Comparison of ENCODE assay signal across 8 cellular contexts in genomic region chr12:113174461-113175384, GRCh38. TPM values are rescaled to one million over a fixed set of nuclear protein-coding genes. Genes with fewer than 3 reads are reported as not detected.
DNase-seq lines count a peak whose midpoint lies in the region; ATAC-seq and TF ChIP-seq lines count a peak whose summit lies in the region.

No MANE protein-coding gene starts in this region.

- peaks cover 96% of the 10 kb centered on the region for H3K36me3 Mint-ChIP-seq in MCF 10A (ENCODE audit: insufficient read depth, unreplicated experiment)

- no peak overlapping the region for H3K4me3 Mint-ChIP-seq in MCF 10A (ENCODE audit: unreplicated experiment)

- no peaks in the 10 kb centered on the region for H3K79me2 ChIP-seq in KMS-11 (ENCODE audit: insufficient read depth, low read depth)

- no TSS peak for BruUV-seq in MCF 10A (replicated peaks; lab: Mats Ljungman, UMichigan)

- H3K9me3 Mint-ChIP-seq in MCF 10A (ENCODE audit: unreplicated experiment): no peaks in the 10 kb centered on the region

- peaks cover 5% of the 10 kb centered on the region for H3K4me1 Mint-ChIP-seq in MCF 10A (ENCODE audit: insufficient read depth, unreplicated experiment)

- intact Hi-C loops in MCF 10A (cut with micrococcal nuclease): loop anchor here (1.0 kb wide), 2 partner anchors 126 to 181 kb away; no protein-coding TSS in a partner anchor

- peaks cover 6% of the 10 kb centered on the region; the same call in 1 of the 2 replicates for H3K36me3 ChIP-seq in KMS-11 (ENCODE audit: insufficient read depth)
- peaks cover 21% of the 10 kb centered on the region for H3K36me3 ChIP-seq in kidney epithelial cell (ENCODE audit: control insufficient read depth, insufficient read depth, low read length)

- H3K9ac ChIP-seq in KMS-11: no peak overlapping the region

- no peaks in the 10 kb centered on the region for H3K27me3 Mint-ChIP-seq in MCF 10A (ENCODE audit: insufficient read depth, unreplicated experiment)

- TF ChIP-seq CTCF in KMS-11 (conservative IDR thresholded peaks at IDR 0.05; ENCODE audit: low read depth, low read length): peak; percentile 88
- TF ChIP-seq CTCF in VCaP (conservative IDR thresholded peaks at IDR 0.05): peak; percentile 99
- peak; percentile 96 for TF ChIP-seq CTCF in MCF 10A (IDR thresholded peaks at IDR 0.05; ENCODE audit: unreplicated experiment)
- peak; percentile 97 for TF ChIP-seq CTCF in kidney epithelial cell (IDR thresholded peaks at IDR 0.05; ENCODE audit: insufficient read depth, low read length, poor library complexity, severe bottlenecking)

- H3K4me1 ChIP-seq in KMS-11 (ENCODE audit: low read depth, poor library complexity, severe bottlenecking): peaks cover 42% of the 10 kb centered on the region

- peak overlapping the region; percentile 69 for H3K27ac ChIP-seq in KMS-11
- no peak overlapping the region for H3K27ac ChIP-seq in VCaP

- H4K20me1 ChIP-seq in KMS-11 (ENCODE audit: insufficient read depth): no peaks in the 10 kb centered on the region

- CTCF ChIA-PET in MCF 10A (lab: Yijun Ruan, JAX): interaction anchor here (0.6 to 9.7 kb wide), 32 partner anchors 9 to 763 kb away, joined by 3 to 131 read pairs (median 3); partner anchors contain the start of gene CFAP73

- H3K27ac Mint-ChIP-seq in MCF 10A (ENCODE audit: low read depth, unreplicated experiment): peak overlapping the region; percentile 14

- H2AFZ ChIP-seq in KMS-11 (ENCODE audit: low read depth): no peak overlapping the region

- no peak for ATAC-seq in GM21786 (IDR thresholded peaks at IDR 0.05; ENCODE audit: unreplicated experiment)

- DNase-seq in NCI-H446 (lab: John Stamatoyannopoulos, UW): peak; percentile 13 to 71
- DNase-seq in NCI-H446 treated with DMSO at 0.1 percent for 48 hours (lab: John Stamatoyannopoulos, UW): no peak
- peak; percentile 67 for DNase-seq in MCF 10A (ENCODE audit: unreplicated experiment)
- DNase-seq in kidney epithelial cell (ENCODE audit: low read depth): no peak
- peak; percentile 65 for DNase-seq in stimulated activated CD4-positive, alpha-beta T cell treated with anti-CD3 and anti-CD28 coated beads, Interleukin-2, amount 100 ng/mL, for 4 hours (ENCODE audit: low read depth)

- H3K27me3 ChIP-seq in KMS-11 (ENCODE audit: insufficient read depth, low read depth) (no peaks in the 10 kb centered on the region), kidney epithelial cell (ENCODE audit: control insufficient read depth, insufficient read depth, low read length) (no peaks in the 10 kb centered on the region)

- POLR2A ChIA-PET in MCF 10A (lab: Yijun Ruan, JAX): interaction anchor here (0.7 to 4.1 kb wide), 3 partner anchors 11 to 137 kb away, joined by 3 to 25 read pairs (median 3); partner anchors contain the start of genes DDX54, RITA1 and TPCN1

- H3K4me2 ChIP-seq in KMS-11: peak overlapping the region; percentile 41

- no peak overlapping the region for H3K4me3 ChIP-seq in KMS-11 (IDR thresholded peaks at IDR 0.05; ENCODE audit: insufficient read depth, low read depth, low read length)
- no peak overlapping the region for H3K4me3 ChIP-seq in kidney epithelial cell (ENCODE audit: low read depth, low read length)

RNA-seq across cellular contexts. Expression of gene DDX54, which starts 10.6 kb away (rescaled TPM):
- total RNA-seq in MCF 10A (2022) (67.3 and 75.8 TPM in 2 replicates), kidney epithelial cell (73.9 and 77.6 TPM in 2 replicates)

RNA-seq across cellular contexts. Expression of gene RITA1, which starts 10.8 kb away (rescaled TPM):
- total RNA-seq in MCF 10A (2022) (17.5 and 17.9 TPM in 2 replicates), kidney epithelial cell (33.6 and 36.0 TPM in 2 replicates)

RNA-seq across cellular contexts. Expression of gene CFAP73, which starts 25.2 kb away (rescaled TPM):
- total RNA-seq in MCF 10A (2022) (not detected in 2 replicates), kidney epithelial cell (not detected in 2 replicates)

RNA-seq across cellular contexts. Expression of gene RASAL1, which starts 39.2 kb away (rescaled TPM):
- not detected in 2 replicates for total RNA-seq in MCF 10A (2022)
- total RNA-seq in kidney epithelial cell: 1.1 and 1.8 TPM in 2 replicates

RNA-seq across cellular contexts. Expression of gene TPCN1, which starts 46.5 kb away (rescaled TPM):
- total RNA-seq in MCF 10A (2022) (42.7 and 43.0 TPM in 2 replicates), kidney epithelial cell (25.8 and 34.9 TPM in 2 replicates)

Comparison
In these comparisons a context has a peak if more than half of its experiments do, and no peak if none do; other contexts are left out.
1. DNase-seq: peak in NCI-H446 (2 of 2), MCF 10A (single experiment) and stimulated activated CD4-positive, alpha-beta T cell treated with anti-CD3 and anti-CD28 coated beads, Interleukin-2, amount 100 ng/mL, for 4 hours (single experiment); none in NCI-H446 treated with DMSO at 0.1 percent for 48 hours (single experiment) and kidney epithelial cell (single experiment).
2. Peak in every context shown above with its lines, with median percentiles within 50 percentile points of each other: CTCF ChIP-seq.